Comparison of ENCODE assay signal across 8 cellular contexts in the genomic region with DNA sequence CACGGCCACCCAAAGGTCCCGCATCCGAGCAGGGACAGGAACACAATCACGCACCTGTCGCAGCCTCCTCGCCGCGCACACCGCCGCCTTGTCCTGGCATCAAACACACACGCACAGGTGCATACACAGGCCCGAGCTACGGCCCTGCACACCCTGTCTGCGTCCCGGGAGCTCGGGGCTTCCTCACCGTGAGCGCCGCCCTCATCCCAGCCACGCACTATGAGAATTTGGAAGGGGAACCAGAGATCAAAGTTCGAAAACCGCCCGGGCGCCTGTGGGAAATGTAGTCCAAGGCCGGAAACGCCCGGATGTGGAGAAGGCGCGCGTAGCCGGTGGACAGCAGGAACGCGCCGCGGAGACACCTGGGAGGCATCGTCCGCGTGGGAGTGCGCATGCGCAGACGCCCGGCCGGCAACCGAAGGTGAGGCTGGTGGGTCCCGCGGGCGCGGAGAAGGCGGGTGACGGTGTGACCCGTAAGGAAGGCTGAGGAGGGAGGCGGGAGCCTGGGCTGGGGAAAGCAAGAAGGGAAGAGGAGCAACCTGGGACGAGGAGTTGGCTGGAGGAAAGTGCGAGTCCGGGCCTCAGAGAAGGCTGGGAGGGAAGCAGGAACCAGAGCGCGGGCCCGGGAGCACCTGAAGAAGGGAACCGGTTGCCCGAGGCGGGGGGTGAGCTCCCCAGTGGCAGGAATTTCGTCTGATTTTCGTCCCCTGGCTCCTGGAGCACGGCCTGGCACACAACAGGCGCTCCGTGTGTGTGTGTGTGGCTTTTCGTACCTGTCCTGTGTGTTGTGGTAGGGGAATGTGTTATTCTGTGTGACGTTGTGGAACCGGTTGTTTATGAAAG. TPM values are rescaled to one million over a fixed set of nuclear protein-coding genes. Genes with fewer than 3 reads are reported as not detected.
A peak's percentile ranks its signal among the peaks of the same experiment; 100 is the strongest.
DNase-seq lines count a peak whose midpoint lies in the region; ATAC-seq and TF ChIP-seq lines count a peak whose summit lies in the region.

A gene (plus strand): TSS at position 399 of the 843 bp plus-strand sequence. CDS start 7,256 bp downstream, outside the sequence.

- peaks cover 27% of the 10 kb centered on the region for H3K4me1 Mint-ChIP-seq in Calu3 (ENCODE audit: low read depth, unreplicated experiment)

- peaks cover 56% of the 10 kb centered on the region for H3K36me3 Mint-ChIP-seq in Calu3 (ENCODE audit: insufficient read depth, unreplicated experiment)

- H3K36me3 ChIP-seq in HUES6 (ENCODE audit: control insufficient read depth, insufficient read depth, low read length), result peaks cover 37% of the 10 kb centered on the region
- peaks cover 48% of the 10 kb centered on the region for H3K36me3 ChIP-seq in OCI-LY3 (replicated peaks; ENCODE audit: low read depth, low read length)

- TSS peak; percentile 31 for BruUV-seq in Calu3 (replicated peaks; lab: Mats Ljungman, UMichigan)

- intact Hi-C loops in Calu3 (cut with micrococcal nuclease; ENCODE audit: unreplicated experiment), result loop anchor here (5.0 to 10.0 kb wide), 2 partner anchors 113 to 470 kb away; a partner anchor contains a TSS

- no peak for TF ChIP-seq CTCF in Calu3 (IDR thresholded peaks at IDR 0.05; ENCODE audit: unreplicated experiment)
- no peak for TF ChIP-seq CTCF in OCI-LY3 (IDR thresholded peaks at IDR 0.05; ENCODE audit: low read depth, low read length)

- H3K27ac ChIP-seq in HUES6 (ENCODE audit: low read depth, low read length) (peak within 1 kb of the TSS; percentile 71), OCI-LY3 (ENCODE audit: low read length) (peak within 1 kb of the TSS; percentile 30), epithelial cell of prostate (peak within 1 kb of the TSS; percentile 56)

- CTCF ChIA-PET in Calu3 (lab: Charles Lee), result interaction anchor here (0.7 to 1.4 kb wide), 3 partner anchors 15 to 163 kb away, joined by 3 read pairs; a partner anchor contains a TSS

- peaks cover 13% of the 10 kb centered on the region for H3K9me3 Mint-ChIP-seq in Calu3 (ENCODE audit: low read depth, unreplicated experiment)

- peak; percentile 99 for DNase-seq in Calu3
- peak; percentile 97 for DNase-seq in activated T-cell treated with anti-CD3 and anti-CD28 coated beads for 4 hours
- peak; percentile 82 for DNase-seq in epithelial cell of prostate (ENCODE audit: low read depth, low spot score)
- DNase-seq in stimulated activated CD8-positive, alpha-beta memory T cell treated with anti-CD3 and anti-CD28 coated beads, Interleukin-2, amount 100 ng/mL, for 48 hours (ENCODE audit: low read depth in 2 of 2), result peak; percentile 98

- H3K27ac Mint-ChIP-seq in Calu3 (ENCODE audit: unreplicated experiment), result peak within 1 kb of the TSS; percentile 99

- peak; percentile 94 for ATAC-seq in GM21423 (IDR thresholded peaks at IDR 0.05; ENCODE audit: unreplicated experiment)

- H3K9me3 ChIP-seq in HUES6 (ENCODE audit: control insufficient read depth, insufficient read depth, low read depth, low read length), result peaks cover 29% of the 10 kb centered on the region
- peaks cover 3% of the 10 kb centered on the region; the same call in 1 of the 2 replicates for H3K9me3 ChIP-seq in OCI-LY3 (ENCODE audit: insufficient read depth, low read length)
- peaks cover 9% of the 10 kb centered on the region for H3K9me3 ChIP-seq in mononuclear cell (ENCODE audit: low read depth, low read length)

- H3K9ac ChIP-seq in HUES6 (ENCODE audit: low read length) (peak within 1 kb of the TSS; percentile 93), OCI-LY3 (ENCODE audit: low read length) (peak within 1 kb of the TSS; percentile 78)

- peak within 1 kb of the TSS; percentile 92 for H2AFZ ChIP-seq in OCI-LY3 (ENCODE audit: low read depth, low read length)

- H3K27me3 ChIP-seq in HUES6 (ENCODE audit: control insufficient read depth, insufficient read depth, low read length), result no peaks in the 10 kb centered on the region
- no peaks in the 10 kb centered on the region for H3K27me3 ChIP-seq in OCI-LY3 (ENCODE audit: low read depth, low read length)
- no peaks in the 10 kb centered on the region for H3K27me3 ChIP-seq in mononuclear cell (ENCODE audit: insufficient read depth, low read length)

- H4K20me1 ChIP-seq in OCI-LY3 (ENCODE audit: insufficient read depth, low read length), result no peaks in the 10 kb centered on the region

- H3K4me1 ChIP-seq in HUES6 (ENCODE audit: control insufficient read depth, insufficient read depth, low read length) (peaks cover 6% of the 10 kb centered on the region; the same call in 1 of the 2 replicates), OCI-LY3 (ENCODE audit: low read length) (peaks cover 12% of the 10 kb centered on the region), mononuclear cell (ENCODE audit: insufficient read depth, low read length) (peaks cover 22% of the 10 kb centered on the region)

- peak within 1 kb of the TSS; percentile 96 for H3K4me2 ChIP-seq in OCI-LY3 (ENCODE audit: low read length)

- H3K4me3 ChIP-seq in HUES6 (ENCODE audit: low read depth, low read length), result peak within 1 kb of the TSS; percentile 93
- peak within 1 kb of the TSS; percentile 97 for H3K4me3 ChIP-seq in OCI-LY3 (ENCODE audit: low read length)
- H3K4me3 ChIP-seq in mononuclear cell (ENCODE audit: low read length), result peak within 1 kb of the TSS; percentile 67

- H3K27me3 Mint-ChIP-seq in Calu3 (ENCODE audit: unreplicated experiment), result no peaks in the 10 kb centered on the region

- peak within 1 kb of the TSS; percentile 100 for H3K4me3 Mint-ChIP-seq in Calu3 (ENCODE audit: low read depth, unreplicated experiment)

- peaks cover 33% of the 10 kb centered on the region for H3K79me2 ChIP-seq in OCI-LY3 (ENCODE audit: low read length)

RNA-seq across cellular contexts. Expression of the gene that starts here (rescaled TPM):
- total RNA-seq in Calu3 (2022), result 11.0 TPM in 2 replicates
- total RNA-seq in mononuclear cell, result 15.0 TPM

Comparison
In these comparisons a context has a peak if more than half of its experiments do, and no peak if none do; other contexts are left out.
1. Peak in every context shown above with its lines: DNase-seq, ATAC-seq, H3K4me3 ChIP-seq and H3K27ac ChIP-seq.